Comparison of ENCODE assay signal across 12 cellular contexts in genomic region chr12:40907115-40907521, GRCh38.
DNase-seq lines count a peak whose midpoint lies in the region; ATAC-seq and TF ChIP-seq lines count a peak whose summit lies in the region.
"Had no signal": no experiment of that assay in that cellular context is flagged by ENCODE, and none has a peak within 500 bp of the region (broad histone marks: within the 10 kb centered on the region; RNA-seq: fewer than 3 reads in every experiment).

No MANE protein-coding gene starts in this region.

- H3K27me3 Mint-ChIP-seq in CD4-positive, alpha-beta memory T cell: no peaks in the 10 kb centered on the region

- H3K9me3 ChIP-seq in CD4-positive, alpha-beta memory T cell (ENCODE audit: control insufficient read depth in 1 of 2, low read length in 2 of 2): no peaks in the 10 kb centered on the region
- no peaks in the 10 kb centered on the region for H3K9me3 ChIP-seq in adrenal gland (replicated peaks in 1 of 3)
- H3K9me3 ChIP-seq: heart left ventricle, sigmoid colon, upper lobe of left lung had no signal

- H3K27ac Mint-ChIP-seq in CD4-positive, alpha-beta memory T cell: no peak overlapping the region

- no peaks in the 10 kb centered on the region for H3K9me3 Mint-ChIP-seq in CD4-positive, alpha-beta memory T cell

- H3K4me1 Mint-ChIP-seq in CD4-positive, alpha-beta memory T cell: no peaks in the 10 kb centered on the region

- H3K27me3 ChIP-seq in CD4-positive, alpha-beta memory T cell (ENCODE audit: insufficient read depth, low read length): no peaks in the 10 kb centered on the region
- H3K27me3 ChIP-seq in adrenal gland: no peaks in the 10 kb centered on the region
- H3K27me3 ChIP-seq: heart left ventricle, sigmoid colon, upper lobe of left lung had no signal

- DNase-seq in fibroblast of villous mesenchyme (ENCODE audit: low read depth): peak; percentile 3
- no peak for DNase-seq in CD4-positive, alpha-beta memory T cell
- DNase-seq in adrenal gland: no peak
- DNase-seq in activated effector memory CD4-positive, alpha-beta T cell treated with anti-CD3 and anti-CD28 coated beads, Interleukin-2, amount 50 U/mL, for 16 hours: no peak
- DNase-seq: heart left ventricle, NCI-H446, sigmoid colon, upper lobe of left lung had no signal

- H3K4me3 Mint-ChIP-seq in CD4-positive, alpha-beta memory T cell: no peak overlapping the region

- no peaks in the 10 kb centered on the region for H3K36me3 ChIP-seq in CD4-positive, alpha-beta memory T cell (ENCODE audit: insufficient read depth, low read length)
- H3K36me3 ChIP-seq in adrenal gland (replicated peaks in 1 of 2): no peaks in the 10 kb centered on the region
- H3K36me3 ChIP-seq: heart left ventricle, sigmoid colon, upper lobe of left lung had no signal

- ATAC-seq in GM18508 (IDR thresholded peaks at IDR 0.05; ENCODE audit: insufficient read depth, unreplicated experiment): peak; percentile 98
- peak; percentile 90 for ATAC-seq in GM21717 (IDR thresholded peaks at IDR 0.05; ENCODE audit: unreplicated experiment)
- peak; percentile 96 for ATAC-seq in HG03565 (IDR thresholded peaks at IDR 0.05; ENCODE audit: unreplicated experiment)
- ATAC-seq in HG02588 (IDR thresholded peaks at IDR 0.05; ENCODE audit: unreplicated experiment): no peak
- ATAC-seq: heart left ventricle had no signal

- POLR2A ChIA-PET in CD4-positive, alpha-beta memory T cell (lab: Charles Lee; ENCODE audit: partially characterized antibody): no interaction called here

- H3K27ac ChIP-seq in CD4-positive, alpha-beta memory T cell (ENCODE audit: low read depth, low read length): no peak overlapping the region
- H3K27ac ChIP-seq in adrenal gland: no peak overlapping the region
- H3K27ac ChIP-seq: heart left ventricle, sigmoid colon, upper lobe of left lung had no signal

- CTCF ChIA-PET in CD4-positive, alpha-beta memory T cell (lab: Charles Lee; ENCODE audit: partially characterized antibody): no interaction called here

- WGBS in adrenal gland, 4 donors: 77 to 83% (median 78%) methylated on average over 4 of the region's 4 CpGs

- no peaks in the 10 kb centered on the region for H3K36me3 Mint-ChIP-seq in CD4-positive, alpha-beta memory T cell

- no peaks in the 10 kb centered on the region for H3K4me1 ChIP-seq in CD4-positive, alpha-beta memory T cell (ENCODE audit: insufficient read depth, low read length)
- no peaks in the 10 kb centered on the region for H3K4me1 ChIP-seq in adrenal gland (replicated peaks in 1 of 2)
- H3K4me1 ChIP-seq: heart left ventricle, sigmoid colon, upper lobe of left lung had no signal

- TF ChIP-seq CTCF in fibroblast of villous mesenchyme (IDR thresholded peaks at IDR 0.05; ENCODE audit: insufficient read depth, low read depth, low read length) (no peak), adrenal gland (IDR thresholded peaks at IDR 0.05) (no peak)

- intact Hi-C loops in CD4-positive, alpha-beta memory T cell (cut with micrococcal nuclease): no loop called here
- intact Hi-C loops in adrenal gland (cut with DNase I): no loop called here

- no peak for TF ChIP-seq POLR2A in adrenal gland (IDR thresholded peaks at IDR 0.05)

- H3K4me3 ChIP-seq in fibroblast of villous mesenchyme (ENCODE audit: low read depth, low read length): no peak overlapping the region
- no peak overlapping the region for H3K4me3 ChIP-seq in CD4-positive, alpha-beta memory T cell (ENCODE audit: low read length in 2 of 2)
- H3K4me3 ChIP-seq in adrenal gland: no peak overlapping the region
- H3K4me3 ChIP-seq: heart left ventricle, sigmoid colon, upper lobe of left lung had no signal
